ENCODE assay signal across 23 cellular contexts in the genomic region with DNA sequence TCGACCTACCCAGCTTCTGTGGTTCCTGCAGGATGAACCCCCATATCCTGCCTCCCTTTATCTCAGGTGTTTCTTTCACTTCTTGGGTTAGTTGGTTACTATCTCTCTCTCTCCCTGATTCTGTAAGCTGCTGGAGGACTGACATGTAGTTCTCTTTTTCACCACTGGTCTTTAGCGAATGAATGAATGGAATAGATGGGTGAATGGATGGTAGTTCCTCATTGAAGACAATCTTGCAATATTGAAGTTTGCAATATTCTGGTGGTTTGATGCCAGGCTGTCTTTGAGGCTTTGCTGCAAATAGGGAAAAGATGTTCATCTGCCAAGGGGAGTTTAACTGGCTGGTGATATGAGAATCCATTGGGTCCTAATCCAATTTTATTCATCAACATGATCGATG.
A peak's percentile ranks its signal among the peaks of the same experiment; 100 is the strongest.
DNase-seq lines count a peak whose midpoint lies in the region; ATAC-seq and TF ChIP-seq lines count a peak whose summit lies in the region.
"Had no signal": no experiment of that assay in that cellular context is flagged by ENCODE, and none has a peak within 500 bp of the region (broad histone marks: within the 10 kb centered on the region; RNA-seq: fewer than 3 reads in every experiment).

No MANE protein-coding gene starts in this region.

- 66 to 70% methylated on average over 2 of the region's 3 CpGs for WGBS in endodermal cell (ENCODE audit: insufficient coverage in 1 of 2, insufficient read length in 1 of 2), 2 experiments
- 72% methylated on average over 3 of the region's 3 CpGs for WGBS in smooth muscle cell (ENCODE audit: low lambda C conversion rate)

- H3K79me2 ChIP-seq in OCI-LY1 (ENCODE audit: insufficient read depth, low read length) (no peaks in the 10 kb centered on the region), smooth muscle cell (ENCODE audit: low read depth) (no peaks in the 10 kb centered on the region)

- H3K9me3 ChIP-seq in OCI-LY1 (ENCODE audit: low read length), result no peaks in the 10 kb centered on the region
- peaks cover 10% of the 10 kb centered on the region for H3K9me3 ChIP-seq in endodermal cell (ENCODE audit: control insufficient read depth, low read length)
- no peaks in the 10 kb centered on the region for H3K9me3 ChIP-seq in smooth muscle cell (replicated peaks; ENCODE audit: low read depth)
- H3K9me3 ChIP-seq: upper lobe of left lung had no signal

- no peaks in the 10 kb centered on the region for H3K36me3 Mint-ChIP-seq in endodermal cell (ENCODE audit: low read depth)
- H3K36me3 Mint-ChIP-seq: activated naive CD8-positive, alpha-beta T cell treated with anti-CD3 and anti-CD28 coated beads for 36 hours had no signal

- H3K4me3 Mint-ChIP-seq in endodermal cell, result no peak overlapping the region
- H3K4me3 Mint-ChIP-seq: activated naive CD8-positive, alpha-beta T cell treated with anti-CD3 and anti-CD28 coated beads for 36 hours; memory B cell had no signal

- no peaks in the 10 kb centered on the region for H3K4me1 Mint-ChIP-seq in endodermal cell

- H4K20me1 ChIP-seq in OCI-LY1 (ENCODE audit: insufficient read depth, low read length) (no peaks in the 10 kb centered on the region), smooth muscle cell (ENCODE audit: low read depth) (no peaks in the 10 kb centered on the region)

- H3K9ac ChIP-seq in OCI-LY1 (ENCODE audit: low read length) (no peak overlapping the region), endodermal cell (ENCODE audit: extremely low read depth, low read length, poor library complexity, severe bottlenecking) (no peak overlapping the region), smooth muscle cell (ENCODE audit: low read depth) (no peak overlapping the region)

- H3K36me3 ChIP-seq in OCI-LY1 (ENCODE audit: insufficient read depth, low read length) (no peaks in the 10 kb centered on the region), endodermal cell (ENCODE audit: control insufficient read depth, insufficient read depth, low read length) (no peaks in the 10 kb centered on the region), smooth muscle cell (ENCODE audit: low read depth) (no peaks in the 10 kb centered on the region)
- H3K36me3 ChIP-seq: upper lobe of left lung had no signal

- H3F3A ChIP-seq in OCI-LY1 (ENCODE audit: insufficient read depth, low read length) (no peaks in the 10 kb centered on the region), smooth muscle cell (ENCODE audit: low read depth) (no peaks in the 10 kb centered on the region)

- H3K4me1 ChIP-seq in OCI-LY1 (ENCODE audit: insufficient read depth, low read length, severe bottlenecking), result no peaks in the 10 kb centered on the region
- H3K4me1 ChIP-seq in endodermal cell (ENCODE audit: control insufficient read depth, insufficient read depth, low read length), result no peaks in the 10 kb centered on the region
- no peaks in the 10 kb centered on the region for H3K4me1 ChIP-seq in smooth muscle cell (ENCODE audit: low read depth)
- H3K4me1 ChIP-seq: upper lobe of left lung had no signal

- H3K27me3 Mint-ChIP-seq in endodermal cell (ENCODE audit: insufficient read depth), result peaks cover 32% of the 10 kb centered on the region

- H3K4me2 ChIP-seq in OCI-LY1 (ENCODE audit: low read length), result no peak overlapping the region
- no peak overlapping the region for H3K4me2 ChIP-seq in smooth muscle cell

- H3K27ac ChIP-seq in OCI-LY1 (ENCODE audit: low read depth, low read length, poor library complexity, severe bottlenecking), result no peak overlapping the region
- no peak overlapping the region for H3K27ac ChIP-seq in endodermal cell (ENCODE audit: low read depth, low read length)
- no peak overlapping the region for H3K27ac ChIP-seq in smooth muscle cell (ENCODE audit: low read depth)
- H3K27ac ChIP-seq: upper lobe of left lung, VCaP had no signal

- H2AFZ ChIP-seq in OCI-LY1 (ENCODE audit: low read length) (no peak overlapping the region), smooth muscle cell (ENCODE audit: low read depth) (no peak overlapping the region)

- peaks cover 5% of the 10 kb centered on the region; the same call in 1 of the 2 replicates for H3K27me3 ChIP-seq in OCI-LY1 (ENCODE audit: insufficient read depth, low read length)
- peaks cover 4% of the 10 kb centered on the region for H3K27me3 ChIP-seq in endodermal cell (ENCODE audit: control insufficient read depth, insufficient read depth, low read length, poor library complexity, severe bottlenecking)
- peaks cover 42% of the 10 kb centered on the region for H3K27me3 ChIP-seq in smooth muscle cell (ENCODE audit: low read depth)
- H3K27me3 ChIP-seq: upper lobe of left lung had no signal

- peaks cover 14% of the 10 kb centered on the region for H3K9me3 Mint-ChIP-seq in endodermal cell
- H3K9me3 Mint-ChIP-seq: activated T-helper 2 cell treated with anti-CD3 and anti-CD28 coated beads, Interferon-gamma antibody, Interleukin-2, Interleukin-4, amounts not matched to agents 10 μg/mL and 5 μg/mL and 100 μg/mL, durations not matched to agents 14 hours and 24 hours and 36 hours had no signal

- DNase-seq in NCI-H82 (lab: John Stamatoyannopoulos, UW), result peak; percentile 31
- DNase-seq in NCI-H82 treated with DMSO at 0.1 percent for 48 hours (lab: John Stamatoyannopoulos, UW; ENCODE audit: unreplicated experiment), result no peak
- DNase-seq in endodermal cell, result no peak
- DNase-seq in smooth muscle cell (lab: John Stamatoyannopoulos, UW; ENCODE audit: unreplicated experiment), result no peak
- no peak for DNase-seq in activated T-cell treated with anti-CD3 and anti-CD28 coated beads for 4 hours
- DNase-seq in NCI-H2081 (lab: John Stamatoyannopoulos, UW), result no peak
- no peak for DNase-seq in left lobe of liver (ENCODE audit: low spot score)
- DNase-seq: activated CD4-positive, alpha-beta T cell treated with anti-CD3 and anti-CD28 coated beads, Interleukin-2, amount 50 U/mL, for 4 hours; activated CD8-positive, alpha-beta memory T cell treated with anti-CD3 and anti-CD28 coated beads, Interleukin-2, amount 50 U/mL, for 4 hours; activated naive CD8-positive, alpha-beta T cell treated with anti-CD3 and anti-CD28 coated beads for 36 hours; cerebellar nuclear complex; COR-L47; H7; NCI-H187 treated with DMSO at 0.1 percent for 48 hours; NCI-H226; NCI-H774; retina; stimulated activated CD4-positive, alpha-beta T cell treated with anti-CD3 and anti-CD28 coated beads, Interleukin-4, amount 100 ng/mL, for 4 hours; upper lobe of left lung had no signal

- no peaks in the 10 kb centered on the region for H3K9me2 ChIP-seq in OCI-LY1 (ENCODE audit: low read depth, low read length)

- H3K4me3 ChIP-seq in OCI-LY1 (ENCODE audit: low read depth, low read length, poor library complexity, severe bottlenecking) (no peak overlapping the region), endodermal cell (ENCODE audit: low read length) (no peak overlapping the region), smooth muscle cell (no peak overlapping the region)
- H3K4me3 ChIP-seq: upper lobe of left lung had no signal

- ATAC-seq in left lobe of liver, result no peak

- peak; percentile 6; the same call in 1 of the 2 replicates for TF ChIP-seq CTCF in OCI-LY1 (IDR thresholded peaks at IDR 0.05; ENCODE audit: low read length)
- TF ChIP-seq CTCF in endodermal cell (conservative IDR thresholded peaks at IDR 0.05), result peak; percentile 58
- TF ChIP-seq CTCF in smooth muscle cell (IDR thresholded peaks at IDR 0.05; ENCODE audit: borderline replicate concordance, insufficient read depth, poor library complexity, severe bottlenecking), result peak; percentile 19

- H3K27ac Mint-ChIP-seq in endodermal cell, result no peak overlapping the region
- H3K27ac Mint-ChIP-seq: activated naive CD8-positive, alpha-beta T cell treated with anti-CD3 and anti-CD28 coated beads for 36 hours; activated T-helper 2 cell treated with anti-CD3 and anti-CD28 coated beads, Interferon-gamma antibody, Interleukin-2, Interleukin-4, amounts not matched to agents 10 μg/mL and 5 μg/mL and 100 μg/mL, durations not matched to agents 14 hours and 24 hours and 36 hours; memory B cell had no signal

Comparison
In these comparisons a context has a peak if more than half of its experiments do, and no peak if none do; other contexts are left out.
1. CTCF ChIP-seq: peak in every context shown above with its lines; median percentile 58 in endodermal cell; 19 in smooth muscle cell; 6 in OCI-LY1.